ENCODE assay signal across 21 cellular contexts in genomic region chr15:58501636-58502178, GRCh38.
"Had no signal": no experiment of that assay in that cellular context is flagged by ENCODE, and none has a peak within 500 bp of the region (broad histone marks: within the 10 kb centered on the region; RNA-seq: fewer than 3 reads in every experiment).

No MANE protein-coding gene starts in this region.

- H3K9me3 Mint-ChIP-seq: activated CD8-positive, alpha-beta T cell treated with anti-CD3 and anti-CD28 coated beads for 36 hours; memory B cell; stimulated activated naive CD8-positive, alpha-beta T cell treated with anti-CD3 and anti-CD28 coated beads, Interleukin-15, Interleukin-2, amounts not matched to agents 100 ng/mL and 50 ng/mL, for 24 hours; T-cell had no signal

- ATAC-seq: activated CD8-positive, alpha-beta T cell treated with anti-CD3 and anti-CD28 coated beads for 36 hours; foreskin keratinocyte; mucosa of descending colon; naive thymus-derived CD4-positive, alpha-beta T cell; T-cell had no signal

- H3K4me3 ChIP-seq: hepatocyte, mucosa of descending colon, thyroid gland had no signal

- H3K9me3 ChIP-seq: mucosa of descending colon, thyroid gland had no signal

- H3K27ac Mint-ChIP-seq: activated CD4-positive, alpha-beta T cell treated with anti-CD3 and anti-CD28 coated beads, Interleukin-2, amount 10 ng/mL, durations not matched to agents 7 days and 5 days; activated CD8-positive, alpha-beta T cell treated with anti-CD3 and anti-CD28 coated beads for 36 hours; activated naive CD8-positive, alpha-beta T cell; memory B cell; progenitor cell of endocrine pancreas; stimulated activated naive CD8-positive, alpha-beta T cell treated with anti-CD3 and anti-CD28 coated beads, Interleukin-15, Interleukin-2, amounts not matched to agents 100 ng/mL and 50 ng/mL, for 24 hours; T-cell had no signal

- DNase-seq: activated CD4-positive, alpha-beta T cell treated with anti-CD3 and anti-CD28 coated beads, Interleukin-2, amount 10 ng/mL, durations not matched to agents 7 days and 5 days; activated CD4-positive, CD25-positive, alpha-beta regulatory T cell treated with anti-CD3 and anti-CD28 coated beads, Interleukin-2, amount 50 U/mL, for 72 hours; activated CD8-positive, alpha-beta T cell treated with anti-CD3 and anti-CD28 coated beads for 36 hours; activated T-cell treated with anti-CD3 and anti-CD28 coated beads, Interleukin-2, amount 50 U/mL, for 1 hour; amygdala; cerebellar nuclear complex; cortex of kidney; foreskin keratinocyte; mucosa of descending colon; naive thymus-derived CD4-positive, alpha-beta T cell; stimulated activated CD4-positive, alpha-beta T cell treated with anti-CD3 and anti-CD28 coated beads, Interleukin-12 subunit alpha, Interleukin-12 subunit beta, amount 100 ng/mL, for 4 hours; stimulated activated CD4-positive, alpha-beta T cell treated with anti-CD3 and anti-CD28 coated beads, Interleukin-1b, Interleukin-23, amount 100 ng/mL, for 48 hours; substantia nigra; T-cell; thyroid gland; WERI-Rb-1 had no signal

- H3K27ac ChIP-seq: foreskin keratinocyte, hepatocyte, thyroid gland, WERI-Rb-1 had no signal

- H3K4me2 ChIP-seq: hepatocyte had no signal

- H3K79me2 ChIP-seq: hepatocyte had no signal

- H3K36me3 ChIP-seq: thyroid gland, WERI-Rb-1 had no signal

- H3K4me1 Mint-ChIP-seq: memory B cell had no signal

- H3K36me3 Mint-ChIP-seq: memory B cell, T-cell had no signal

- H3K27me3 Mint-ChIP-seq: activated CD4-positive, alpha-beta T cell treated with anti-CD3 and anti-CD28 coated beads, Interleukin-2, amount 10 ng/mL, durations not matched to agents 7 days and 5 days; activated CD8-positive, alpha-beta T cell treated with anti-CD3 and anti-CD28 coated beads for 36 hours; activated naive CD8-positive, alpha-beta T cell; naive thymus-derived CD4-positive, alpha-beta T cell; stimulated activated naive CD8-positive, alpha-beta T cell treated with anti-CD3 and anti-CD28 coated beads, Interleukin-15, Interleukin-2, amounts not matched to agents 100 ng/mL and 50 ng/mL, for 24 hours; T-cell had no signal

- H3K4me3 Mint-ChIP-seq: activated CD4-positive, alpha-beta T cell treated with anti-CD3 and anti-CD28 coated beads, Interleukin-2, amount 10 ng/mL, durations not matched to agents 7 days and 5 days; activated CD8-positive, alpha-beta T cell treated with anti-CD3 and anti-CD28 coated beads for 36 hours; activated naive CD8-positive, alpha-beta T cell; memory B cell; naive thymus-derived CD4-positive, alpha-beta T cell; stimulated activated naive CD8-positive, alpha-beta T cell treated with anti-CD3 and anti-CD28 coated beads, Interleukin-15, Interleukin-2, amounts not matched to agents 100 ng/mL and 50 ng/mL, for 24 hours; T-cell had no signal

- H2AFZ ChIP-seq: hepatocyte had no signal

- H3K27me3 ChIP-seq: foreskin keratinocyte, hepatocyte, thyroid gland had no signal
